In the genomic region with DNA sequence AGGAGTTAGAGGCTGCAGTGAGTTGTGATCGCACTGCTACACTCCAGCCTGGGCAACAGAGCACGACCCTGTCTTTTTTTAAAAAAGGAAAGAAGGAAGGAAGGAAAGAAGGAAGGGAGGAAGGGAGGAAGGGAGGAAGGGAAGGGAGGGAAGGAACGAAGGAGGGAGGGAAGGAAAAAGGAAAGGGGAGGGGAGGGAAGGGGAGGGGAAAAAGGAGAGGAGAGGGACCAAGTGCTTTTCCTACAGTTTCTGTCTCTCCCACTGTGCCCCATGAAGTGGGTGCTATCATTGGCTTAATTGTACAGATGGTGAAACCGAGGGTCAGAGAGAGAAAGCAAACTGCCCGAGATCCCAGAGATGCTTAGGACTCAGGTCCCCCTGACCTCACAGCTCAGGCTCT, we compare ENCODE assay signal across 16 cellular contexts. TPM values are rescaled to one million over a fixed set of nuclear protein-coding genes. Genes with fewer than 3 reads are reported as not detected.
DNase-seq lines count a peak whose midpoint lies in the region; FAIRE-seq and TF ChIP-seq lines count a peak whose summit lies in the region.
"Had no signal": no experiment of that assay in that cellular context is flagged by ENCODE, and none has a peak within 500 bp of the region (broad histone marks: within the 10 kb centered on the region; RNA-seq: fewer than 3 reads in every experiment).

No MANE protein-coding gene starts in this region.

- H3K9me1 ChIP-seq in keratinocyte (ENCODE audit: control insufficient read depth, extremely low read depth, insufficient read depth, low read length) = no peaks in the 10 kb centered on the region

- H3K36me3 ChIP-seq in PC-9 (ENCODE audit: low read depth) (no peaks in the 10 kb centered on the region), keratinocyte (ENCODE audit: control insufficient read depth in 2 of 2, extremely low read depth in 1 of 2, insufficient read depth in 2 of 2, low read length in 2 of 2) (no peaks in the 10 kb centered on the region), OCI-LY7 (ENCODE audit: insufficient read depth, low read length) (no peaks in the 10 kb centered on the region), esophagus muscularis mucosa (no peaks in the 10 kb centered on the region)

- no peaks in the 10 kb centered on the region for H3K9me2 ChIP-seq in PC-9 (ENCODE audit: insufficient read depth)
- no peaks in the 10 kb centered on the region for H3K9me2 ChIP-seq in OCI-LY7 (ENCODE audit: insufficient read depth, low read length)

- H3K27me3 ChIP-seq in PC-9 (ENCODE audit: insufficient read depth, low read depth) = no peaks in the 10 kb centered on the region
- H3K27me3 ChIP-seq in keratinocyte (ENCODE audit: control insufficient read depth, extremely low read depth, insufficient read depth, low read length) = no peaks in the 10 kb centered on the region
- H3K27me3 ChIP-seq in esophagus muscularis mucosa = no peaks in the 10 kb centered on the region

- H3K9ac ChIP-seq in keratinocyte (ENCODE audit: control insufficient read depth, extremely low read depth, insufficient read depth, low read length) = no peak overlapping the region
- H3K9ac ChIP-seq: GM23248 had no signal

- H3K9me3 ChIP-seq in PC-9 (ENCODE audit: insufficient read depth, low read depth) = no peaks in the 10 kb centered on the region
- H3K9me3 ChIP-seq in keratinocyte (ENCODE audit: control insufficient read depth, low read depth, low read length) = no peaks in the 10 kb centered on the region
- H3K9me3 ChIP-seq in OCI-LY7 (ENCODE audit: low read length) = no peaks in the 10 kb centered on the region
- H3K9me3 ChIP-seq in esophagus muscularis mucosa = no peaks in the 10 kb centered on the region
- H3K9me3 ChIP-seq: A549 had no signal

- H3K27me3 Mint-ChIP-seq in activated CD4-positive, alpha-beta T cell treated with anti-CD3 and anti-CD28 coated beads, Interleukin-2, amount 10 ng/mL, durations not matched to agents 7 days and 5 days = no peaks in the 10 kb centered on the region
- H3K27me3 Mint-ChIP-seq in Calu3 (ENCODE audit: unreplicated experiment) = no peaks in the 10 kb centered on the region

- TSS peak; percentile 67 for BruUV-seq in Calu3 (replicated peaks; lab: Mats Ljungman, UMichigan)
- no TSS peak for BruUV-seq in PC-9 (replicated peaks; lab: Mats Ljungman, UMichigan)
- BruUV-seq in OCI-LY7 (replicated peaks; lab: Mats Ljungman, UMichigan) = no TSS peak

- intact Hi-C loops in Calu3 (cut with micrococcal nuclease; ENCODE audit: unreplicated experiment) = loop anchor here (1.0 kb wide), 1 partner anchor 206 kb away; no protein-coding TSS in a partner anchor
- intact Hi-C loops in PC-9 (cut with micrococcal nuclease; ENCODE audit: unreplicated experiment) = no loop called here
- intact Hi-C loops in OCI-LY7 (cut with micrococcal nuclease; ENCODE audit: unreplicated experiment) = no loop called here
- intact Hi-C loops in esophagus muscularis mucosa (cut with DNase I) = no loop called here

- H3K79me2 ChIP-seq in PC-9 (ENCODE audit: low read depth) (no peaks in the 10 kb centered on the region), keratinocyte (ENCODE audit: control insufficient read depth, insufficient read depth, low read length) (no peaks in the 10 kb centered on the region), OCI-LY7 (ENCODE audit: insufficient read depth, low read depth, low read length) (no peaks in the 10 kb centered on the region)

- H3K4me2 ChIP-seq in PC-9 (peak overlapping the region; percentile 41), keratinocyte (ENCODE audit: control insufficient read depth, extremely low read depth, insufficient read depth, low read depth, low read length) (peak overlapping the region; percentile 46), OCI-LY7 (ENCODE audit: low read length) (no peak overlapping the region)
- H3K4me2 ChIP-seq: A549 had no signal

- no peak for FAIRE-seq in keratinocyte (lab: Jason Lieb, UNC)
- FAIRE-seq: A549, GM12892 had no signal

- TF ChIP-seq POLR2A in esophagus muscularis mucosa (IDR thresholded peaks at IDR 0.05; ENCODE audit: low read depth) = no peak

- H3K4me3 ChIP-seq in PC-9 = no peak overlapping the region
- no peak overlapping the region for H3K4me3 ChIP-seq in keratinocyte (ENCODE audit: control insufficient read depth in 2 of 3, extremely low read depth in 1 of 3, insufficient read depth in 2 of 3, low read depth in 1 of 3, low read length in 3 of 3)
- H3K4me3 ChIP-seq in OCI-LY7 (ENCODE audit: low read depth, low read length, poor library complexity, severe bottlenecking) = no peak overlapping the region
- no peak overlapping the region for H3K4me3 ChIP-seq in esophagus muscularis mucosa
- H3K4me3 ChIP-seq: A549, GM23248 had no signal

- 76% methylated on average over 5 of the region's 5 CpGs for WGBS in esophagus muscularis mucosa

- H3K36me3 Mint-ChIP-seq in activated CD4-positive, alpha-beta T cell treated with anti-CD3 and anti-CD28 coated beads, Interleukin-2, amount 10 ng/mL, durations not matched to agents 7 days and 5 days (ENCODE audit: low read depth) = peaks cover 10% of the 10 kb centered on the region
- H3K36me3 Mint-ChIP-seq in Calu3 (ENCODE audit: insufficient read depth, unreplicated experiment) = peaks cover 23% of the 10 kb centered on the region

- no peaks in the 10 kb centered on the region for H3K9me3 Mint-ChIP-seq in activated CD4-positive, alpha-beta T cell treated with anti-CD3 and anti-CD28 coated beads, Interleukin-2, amount 10 ng/mL, durations not matched to agents 7 days and 5 days
- H3K9me3 Mint-ChIP-seq in Calu3 (ENCODE audit: low read depth, unreplicated experiment) = no peaks in the 10 kb centered on the region
- H3K9me3 Mint-ChIP-seq: CD14-positive monocyte had no signal

- H3F3A ChIP-seq in PC-9 (ENCODE audit: insufficient read depth, low read depth) = peaks cover 23% of the 10 kb centered on the region

- no peak overlapping the region for H3K27ac ChIP-seq in PC-9
- H3K27ac ChIP-seq in keratinocyte (ENCODE audit: control insufficient read depth, insufficient read depth, low read length) = no peak overlapping the region
- no peak overlapping the region for H3K27ac ChIP-seq in OCI-LY7 (ENCODE audit: low read depth, low read length, poor library complexity, severe bottlenecking)
- no peak overlapping the region for H3K27ac ChIP-seq in esophagus muscularis mucosa (replicated peaks in 1 of 4)
- H3K27ac ChIP-seq: GM23248 had no signal

- dilution Hi-C loops in keratinocyte (cut with MboI; ENCODE audit: extremely low pct_ligation_motif_present, low sequenced_read_pairs) = no loop called here

- H3K4me3 Mint-ChIP-seq in activated CD4-positive, alpha-beta T cell treated with anti-CD3 and anti-CD28 coated beads, Interleukin-2, amount 10 ng/mL, durations not matched to agents 7 days and 5 days = no peak overlapping the region
- peak overlapping the region; percentile 36 for H3K4me3 Mint-ChIP-seq in Calu3 (ENCODE audit: low read depth, unreplicated experiment)

- peak overlapping the region; percentile 78 for H3K27ac Mint-ChIP-seq in activated CD4-positive, alpha-beta T cell treated with anti-CD3 and anti-CD28 coated beads, Interleukin-2, amount 10 ng/mL, durations not matched to agents 7 days and 5 days
- peak overlapping the region; percentile 78 for H3K27ac Mint-ChIP-seq in Calu3 (ENCODE audit: unreplicated experiment)

- no peak for TF ChIP-seq EP300 in esophagus muscularis mucosa (IDR thresholded peaks at IDR 0.05)

- no peak overlapping the region for H2AFZ ChIP-seq in PC-9
- no peak overlapping the region for H2AFZ ChIP-seq in keratinocyte (ENCODE audit: control insufficient read depth, low read length)
- H2AFZ ChIP-seq in OCI-LY7 (ENCODE audit: low read length) = no peak overlapping the region
- H2AFZ ChIP-seq: GM23248 had no signal

- H3K4me1 Mint-ChIP-seq in activated CD4-positive, alpha-beta T cell treated with anti-CD3 and anti-CD28 coated beads, Interleukin-2, amount 10 ng/mL, durations not matched to agents 7 days and 5 days = peaks cover 72% of the 10 kb centered on the region
- peaks cover 44% of the 10 kb centered on the region for H3K4me1 Mint-ChIP-seq in Calu3 (ENCODE audit: low read depth, unreplicated experiment)

- POLR2A ChIA-PET in activated CD4-positive, alpha-beta T cell treated with anti-CD3 and anti-CD28 coated beads, Interleukin-2, amount 10 ng/mL, durations not matched to agents 7 days and 5 days (lab: Charles Lee) = no interaction called here
- POLR2A ChIA-PET in PC-9 (lab: Charles Lee; ENCODE audit: unreplicated experiment) (no interaction called here), OCI-LY7 (lab: Charles Lee) (no interaction called here)

- H3K4me1 ChIP-seq in PC-9 (replicated peaks; ENCODE audit: insufficient read depth) (peaks cover 29% of the 10 kb centered on the region), keratinocyte (ENCODE audit: control insufficient read depth, extremely low read depth, insufficient read depth, low read length) (peaks cover 41% of the 10 kb centered on the region), OCI-LY7 (ENCODE audit: insufficient read depth, low read length, poor library complexity, severe bottlenecking) (peaks cover 5% of the 10 kb centered on the region), esophagus muscularis mucosa (no peaks in the 10 kb centered on the region)

- TF ChIP-seq CTCF in Calu3 (IDR thresholded peaks at IDR 0.05; ENCODE audit: unreplicated experiment) (no peak), PC-9 (conservative IDR thresholded peaks at IDR 0.05) (no peak), keratinocyte (optimal IDR thresholded peaks at IDR 0.05 in 1 of 3, IDR thresholded peaks at IDR 0.05 in 1 of 3, conservative IDR thresholded peaks at IDR 0.05 in 1 of 3; ENCODE audit: extremely low read depth in 1 of 3, insufficient read depth in 2 of 3, low read length in 3 of 3) (no peak), OCI-LY7 (conservative IDR thresholded peaks at IDR 0.05; ENCODE audit: low read length) (no peak), esophagus muscularis mucosa (IDR thresholded peaks at IDR 0.05) (no peak)

- H4K20me1 ChIP-seq in PC-9 (ENCODE audit: insufficient read depth) (no peaks in the 10 kb centered on the region), keratinocyte (ENCODE audit: control insufficient read depth, extremely low read depth, insufficient read depth, low read length) (no peaks in the 10 kb centered on the region), OCI-LY7 (ENCODE audit: insufficient read depth, low read length) (no peaks in the 10 kb centered on the region)

- DNase-seq in activated CD4-positive, alpha-beta T cell treated with anti-CD3 and anti-CD28 coated beads, Interleukin-2, amount 10 ng/mL, durations not matched to agents 7 days and 5 days = no peak
- no peak for DNase-seq in activated CD4-positive, alpha-beta T cell treated with anti-CD3 and anti-CD28 coated beads, Interleukin-2, amount 50 U/mL, for 1 hour
- DNase-seq in Calu3 (no peak), PC-9 (no peak), keratinocyte (ENCODE audit: low read depth, low spot score) (no peak), OCI-LY7 (ENCODE audit: low spot score) (no peak), esophagus muscularis mucosa (ENCODE audit: extremely low spot score) (no peak), NCI-H526 treated with DMSO at 0.1 percent for 48 hours (lab: John Stamatoyannopoulos, UW) (no peak)
- DNase-seq: GM23248, KG1, NCI-H1436 treated with DMSO at 0.1 percent for 48 hours, NCI-H2029 treated with DMSO at 0.1 percent for 48 hours, NCI-H510A had no signal

- CTCF ChIA-PET in activated CD4-positive, alpha-beta T cell treated with anti-CD3 and anti-CD28 coated beads, Interleukin-2, amount 10 ng/mL, durations not matched to agents 7 days and 5 days (lab: Charles Lee) = interaction anchor here (0.8 to 1.8 kb wide), 2 partner anchors 9 to 14 kb away, joined by 3 to 4 read pairs; no protein-coding TSS in a partner anchor
- CTCF ChIA-PET in Calu3 (lab: Charles Lee) (interaction anchor here (0.5 to 1.3 kb wide), 7 partner anchors 12 to 215 kb away, joined by 3 to 4 read pairs (median 3); no protein-coding TSS in a partner anchor), PC-9 (lab: Charles Lee) (interaction anchor here (0.5 to 1.4 kb wide), 3 partner anchors 31 to 228 kb away, joined by 3 to 11 read pairs (median 4); no protein-coding TSS in a partner anchor), OCI-LY7 (lab: Charles Lee; ENCODE audit: unreplicated experiment) (no interaction called here)

RNA-seq across cellular contexts. Expression of gene SOCS1, which starts 57.6 kb away (rescaled TPM):
- total RNA-seq in activated CD4-positive, alpha-beta T cell treated with anti-CD3 and anti-CD28 coated beads, Interleukin-2, amount 10 ng/mL, durations not matched to agents 7 days and 5 days = 100 to 1,000 TPM; 127 to 133 TPM
- 4.8 and 5.8 TPM in 2 replicates for total RNA-seq in Calu3 (2022)
- 4.6 and 6.7 TPM in 2 replicates for total RNA-seq in PC-9 (2021)
- polyA plus RNA-seq in keratinocyte = 0.98 to 2.8 TPM (median 2.4 TPM) in 3 replicates
- polyA plus RNA-seq in keratinocyte (2011; ENCODE audit: low read depth) = 0.80 TPM
- 0.79 and 1.2 TPM in 2 replicates for polyA plus RNA-seq in keratinocyte (2011; cell fraction: cytosol; rRNA removed)
- polyA plus RNA-seq in keratinocyte (2011; cell fraction: nucleus; rRNA removed) = 2.0 and 2.9 TPM in 2 replicates
- polyA plus RNA-seq in keratinocyte (2012; ENCODE audit: low replicate concordance) = 3.1 and 3.8 TPM in 2 replicates
- polyA minus RNA-seq in keratinocyte = 0.38 to 6.6 TPM (median 0.92 TPM) in 3 replicates
- 2.3 TPM for polyA minus RNA-seq in keratinocyte (2011; cell fraction: cytosol; rRNA and poly(A)+ RNA removed)
- polyA minus RNA-seq in keratinocyte (2011; cell fraction: nucleus; rRNA and poly(A)+ RNA removed) = 1.9 and 4.1 TPM in 2 replicates
- total RNA-seq in OCI-LY7 (2014; rRNA removed; shearing (Covaris generic)) = 45.8 and 47.1 TPM in 2 replicates
- 23.4 and 28.7 TPM in 2 replicates for total RNA-seq in OCI-LY7 (2022)
- 10 to 100 TPM in 1 of 4 donors, 1 to 10 TPM in 3; 3.8 to 11.1 (median 6.1) TPM for total RNA-seq in esophagus muscularis mucosa
